In genomic region chr2:233421091-233421816, GRCh38 we compare ENCODE assay signal across 12 cellular contexts.
DNase-seq lines count a peak whose midpoint lies in the region; ATAC-seq and TF ChIP-seq lines count a peak whose summit lies in the region.
"Had no signal": no experiment of that assay in that cellular context is flagged by ENCODE, and none has a peak within 500 bp of the region (broad histone marks: within the 10 kb centered on the region; RNA-seq: fewer than 3 reads in every experiment).

No MANE protein-coding gene starts in this region.

- no peak for DNase-seq in CD4-positive, alpha-beta memory T cell
- no peak for DNase-seq in chondrocyte (ENCODE audit: low spot score)
- DNase-seq in osteocyte (ENCODE audit: extremely low spot score, unreplicated experiment) = peak; percentile 57
- no peak for DNase-seq in activated gamma-delta T cell (lab: John Stamatoyannopoulos, UW)
- DNase-seq: DMS53 had no signal

- H3K4me3 ChIP-seq in CD4-positive, alpha-beta memory T cell (ENCODE audit: low read length in 2 of 2) = peak overlapping the region; percentile 28 to 39
- H3K4me3 ChIP-seq in Loucy (ENCODE audit: low read length, poor library complexity, severe bottlenecking) = peak overlapping the region; percentile 30
- H3K4me3 ChIP-seq: cardiac muscle cell had no signal

- peak overlapping the region; percentile 68 for H3K4me2 ChIP-seq in Loucy (ENCODE audit: low read depth, low read length, poor library complexity, severe bottlenecking)

- H3K4me1 ChIP-seq in CD4-positive, alpha-beta memory T cell (ENCODE audit: insufficient read depth, low read length) = peaks cover 95% of the 10 kb centered on the region
- H3K4me1 ChIP-seq in Loucy (ENCODE audit: insufficient read depth, low read length, poor library complexity, severe bottlenecking) = peaks cover 59% of the 10 kb centered on the region

- peaks cover 71 to 96% (median 86%) of the 10 kb centered on the region in 4 donors for H3K4me1 Mint-ChIP-seq in CD4-positive, alpha-beta memory T cell
- H3K4me1 Mint-ChIP-seq in chondrocyte (ENCODE audit: low read depth) (peaks cover 82% of the 10 kb centered on the region), osteocyte (ENCODE audit: unreplicated experiment) (peaks cover 75% of the 10 kb centered on the region)

- no peaks in the 10 kb centered on the region for H3F3A ChIP-seq in Loucy (ENCODE audit: low read depth)

- H3K27ac Mint-ChIP-seq in CD4-positive, alpha-beta memory T cell = peak overlapping the region; percentile 94 to 99 (median 97)
- H3K27ac Mint-ChIP-seq in chondrocyte (ENCODE audit: unreplicated experiment) = peak overlapping the region; percentile 94
- H3K27ac Mint-ChIP-seq in osteocyte (ENCODE audit: unreplicated experiment) = peak overlapping the region; percentile 92

- peaks cover 22 to 27% of the 10 kb centered on the region in 2 donors for H3K36me3 Mint-ChIP-seq in CD4-positive, alpha-beta memory T cell
- H3K36me3 Mint-ChIP-seq in chondrocyte (ENCODE audit: low read depth) = peaks cover 2% of the 10 kb centered on the region
- H3K36me3 Mint-ChIP-seq in osteocyte (ENCODE audit: unreplicated experiment) = peaks cover 2% of the 10 kb centered on the region

- H3K27ac ChIP-seq in CD4-positive, alpha-beta memory T cell (ENCODE audit: low read depth, low read length) = peak overlapping the region; percentile 71
- H3K27ac ChIP-seq: cardiac muscle cell had no signal

- peak overlapping the region; percentile 37 for H3K9ac ChIP-seq in Loucy (ENCODE audit: low read depth, low read length, poor library complexity, severe bottlenecking)

- no peaks in the 10 kb centered on the region for H3K36me3 ChIP-seq in CD4-positive, alpha-beta memory T cell (ENCODE audit: insufficient read depth, low read length)
- peaks cover 22% of the 10 kb centered on the region; the same call in 1 of the 2 replicates for H3K36me3 ChIP-seq in Loucy (ENCODE audit: insufficient read depth, low read length)
- H3K36me3 ChIP-seq: cardiac muscle cell had no signal

- H3K9me2 ChIP-seq in Loucy (replicated peaks; ENCODE audit: low read depth, low read length) = no peaks in the 10 kb centered on the region

- no peaks in the 10 kb centered on the region for H3K9me3 ChIP-seq in CD4-positive, alpha-beta memory T cell (ENCODE audit: control insufficient read depth in 1 of 2, low read length in 2 of 2)
- 0 out of 2 replicates have a peak, but pooled peaks cover 2% of the 10 kb centered on the region for H3K9me3 ChIP-seq in Loucy (ENCODE audit: insufficient read depth, low read depth, low read length)

- POLR2A ChIA-PET in CD4-positive, alpha-beta memory T cell (lab: Charles Lee; ENCODE audit: partially characterized antibody) = interaction anchor here (0.5 to 10.4 kb wide), 10 partner anchors 9 to 153 kb away, joined by 3 to 225 read pairs (median 5); no protein-coding TSS in a partner anchor

- CTCF ChIA-PET in CD4-positive, alpha-beta memory T cell (lab: Charles Lee; ENCODE audit: partially characterized antibody) = interaction anchor here (1.3 to 18.3 kb wide), 4 partner anchors 15 to 38 kb away, joined by 3 to 342 read pairs (median 81); no protein-coding TSS in a partner anchor

- no peak overlapping the region for H2AFZ ChIP-seq in Loucy (ENCODE audit: low read length)

- H3K27me3 Mint-ChIP-seq in CD4-positive, alpha-beta memory T cell = no peaks in the 10 kb centered on the region
- no peaks in the 10 kb centered on the region for H3K27me3 Mint-ChIP-seq in chondrocyte (ENCODE audit: low read depth)
- no peaks in the 10 kb centered on the region for H3K27me3 Mint-ChIP-seq in osteocyte (ENCODE audit: unreplicated experiment)

- intact Hi-C loops in CD4-positive, alpha-beta memory T cell (cut with micrococcal nuclease) = loop anchor here (10.0 kb wide), 1 partner anchor 156 kb away; no protein-coding TSS in a partner anchor

- peak overlapping the region; percentile 84 to 99 (median 92) for H3K4me3 Mint-ChIP-seq in CD4-positive, alpha-beta memory T cell
- no peak overlapping the region for H3K4me3 Mint-ChIP-seq in chondrocyte (ENCODE audit: unreplicated experiment)
- H3K4me3 Mint-ChIP-seq in osteocyte (ENCODE audit: unreplicated experiment) = no peak overlapping the region

- ATAC-seq in GM21619 (IDR thresholded peaks at IDR 0.05; ENCODE audit: unreplicated experiment) = no peak
- no peak for ATAC-seq in SK-N-SH treated with all-trans-retinoic acid at 6 μM for 48 hours
- no peak for ATAC-seq in GM19328 (IDR thresholded peaks at IDR 0.05; ENCODE audit: unreplicated experiment)
- ATAC-seq: left lobe of liver, sciatic nerve had no signal

- no peak for TF ChIP-seq CTCF in Loucy (conservative IDR thresholded peaks at IDR 0.05; ENCODE audit: low read length)
- no peak for TF ChIP-seq CTCF in chondrocyte (IDR thresholded peaks at IDR 0.05)
- no peak for TF ChIP-seq CTCF in osteocyte (IDR thresholded peaks at IDR 0.05)

- peaks cover 96% of the 10 kb centered on the region for H3K79me2 ChIP-seq in Loucy (ENCODE audit: insufficient read depth, low read length)

- no peaks in the 10 kb centered on the region for H3K27me3 ChIP-seq in CD4-positive, alpha-beta memory T cell (ENCODE audit: insufficient read depth, low read length)
- H3K27me3 ChIP-seq in Loucy (ENCODE audit: insufficient read depth, low read length, poor library complexity, severe bottlenecking) = no peaks in the 10 kb centered on the region
- H3K27me3 ChIP-seq: cardiac muscle cell had no signal

- H4K20me1 ChIP-seq in Loucy (ENCODE audit: insufficient read depth, low read length, poor library complexity, severe bottlenecking) = peaks cover 45% of the 10 kb centered on the region

- H3K9me3 Mint-ChIP-seq in CD4-positive, alpha-beta memory T cell = peaks cover 0 to 3% (median 0%) of the 10 kb centered on the region in 8 donors
- H3K9me3 Mint-ChIP-seq in chondrocyte (ENCODE audit: low read depth) (peaks cover 2% of the 10 kb centered on the region), osteocyte (ENCODE audit: unreplicated experiment) (no peaks in the 10 kb centered on the region)

TF ChIP-seq in SK-N-SH treated with all-trans-retinoic acid at 6 μM for 48 hours, 23 proteins besides CTCF, POLR2A, EP300 and RAD21:
- no peak for TF ChIP-seq PPARA (CRISPR knock-in tag; IDR thresholded peaks at IDR 0.05; ENCODE audit: borderline replicate concordance)
- TF ChIP-seq OSR1 (CRISPR knock-in tag; IDR thresholded peaks at IDR 0.05) = no peak
- TF ChIP-seq PATZ1 (CRISPR knock-in tag; IDR thresholded peaks at IDR 0.05; ENCODE audit: borderline replicate concordance) = no peak
- TF ChIP-seq, protein P1, sequence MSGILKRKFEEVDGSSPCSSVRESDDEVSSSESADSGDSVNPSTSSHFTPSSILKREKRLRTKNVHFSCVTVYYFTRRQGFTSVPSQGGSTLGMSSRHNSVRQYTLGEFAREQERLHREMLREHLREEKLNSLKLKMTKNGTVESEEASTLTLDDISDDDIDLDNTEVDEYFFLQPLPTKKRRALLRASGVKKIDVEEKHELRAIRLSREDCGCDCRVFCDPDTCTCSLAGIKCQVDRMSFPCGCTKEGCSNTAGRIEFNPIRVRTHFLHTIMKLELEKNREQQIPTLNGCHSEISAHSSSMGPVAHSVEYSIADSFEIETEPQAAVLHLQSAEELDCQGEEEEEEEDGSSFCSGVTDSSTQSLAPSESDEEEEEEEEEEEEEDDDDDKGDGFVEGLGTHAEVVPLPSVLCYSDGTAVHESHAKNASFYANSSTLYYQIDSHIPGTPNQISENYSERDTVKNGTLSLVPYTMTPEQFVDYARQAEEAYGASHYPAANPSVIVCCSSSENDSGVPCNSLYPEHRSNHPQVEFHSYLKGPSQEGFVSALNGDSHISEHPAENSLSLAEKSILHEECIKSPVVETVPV (CRISPR knock-in tag; IDR thresholded peaks at IDR 0.05) = no peak
- TF ChIP-seq ESRRG (CRISPR knock-in tag; IDR thresholded peaks at IDR 0.05) = no peak
- no peak for TF ChIP-seq ZFP30 (CRISPR knock-in tag; IDR thresholded peaks at IDR 0.05)
TF ChIP-seq in SK-N-SH treated with all-trans-retinoic acid at 6 μM for 48 hours: peak in this region for 0.

Comparison
In these comparisons a context has a peak if more than half of its experiments do, and no peak if none do; other contexts are left out.
1. H3K4me3 Mint-ChIP-seq: peak in CD4-positive, alpha-beta memory T cell (8 of 8); none in chondrocyte (single experiment) and osteocyte (single experiment).
2. Peak in every context shown above with its lines, with median percentiles within 50 percentile points of each other: H3K27ac Mint-ChIP-seq.